18 cellular contexts compared by ENCODE assay signal in genomic region chr1:168261390-168261789, GRCh38. TPM values are rescaled to one million over a fixed set of nuclear protein-coding genes. Genes with fewer than 3 reads are reported as not detected.
A peak's percentile ranks its signal among the peaks of the same experiment; 100 is the strongest.
DNase-seq lines count a peak whose midpoint lies in the region; ATAC-seq and TF ChIP-seq lines count a peak whose summit lies in the region.
"Had no signal": no experiment of that assay in that cellular context is flagged by ENCODE, and none has a peak within 500 bp of the region (broad histone marks: within the 10 kb centered on the region; RNA-seq: fewer than 3 reads in every experiment).

No MANE protein-coding gene starts in this region.

- DNase-seq in left ventricle myocardium inferior: no peak
- no peak for DNase-seq in Right ventricle myocardium superior
- peak; percentile 8 for DNase-seq in brain microvascular endothelial cell
- peak; percentile 46 for DNase-seq in hepatic stellate cell (ENCODE audit: low spot score)
- no peak for DNase-seq in aorta
- DNase-seq in GM20000 (ENCODE audit: low spot score): no peak
- DNase-seq in prostate gland (ENCODE audit: low spot score): no peak
- no peak for DNase-seq in NCI-H2171 (lab: John Stamatoyannopoulos, UW)
- DNase-seq: ACHN, adrenal gland, DMS79, erythroblast, NCI-H1436, NCI-H69, WERI-Rb-1 had no signal

- H3K36me3 ChIP-seq in left ventricle myocardium inferior (peaks cover 9% of the 10 kb centered on the region), brain microvascular endothelial cell (replicated peaks) (no peaks in the 10 kb centered on the region), aorta (ENCODE audit: control insufficient read depth in 1 of 2, insufficient read depth in 2 of 2, low read length in 1 of 2) (no peaks in the 10 kb centered on the region), prostate gland (no peaks in the 10 kb centered on the region)
- H3K36me3 ChIP-seq: adrenal gland, SJSA1, WERI-Rb-1 had no signal

- peak overlapping the region; percentile 4 for H3K4me3 ChIP-seq in left ventricle myocardium inferior
- H3K4me3 ChIP-seq in brain microvascular endothelial cell (ENCODE audit: low read depth, low read length): no peak overlapping the region
- no peak overlapping the region for H3K4me3 ChIP-seq in aorta (ENCODE audit: low read length in 2 of 2)
- H3K4me3 ChIP-seq in prostate gland: no peak overlapping the region
- H3K4me3 ChIP-seq: adrenal gland, SJSA1 had no signal

- peak overlapping the region; percentile 34 for H3K27ac ChIP-seq in left ventricle myocardium inferior (replicated peaks)
- H3K27ac ChIP-seq in brain microvascular endothelial cell: peak overlapping the region; percentile 38
- peak overlapping the region; percentile 67 to 95 for H3K27ac ChIP-seq in aorta (ENCODE audit: low read depth in 1 of 2, low read length in 2 of 2)
- no peak overlapping the region for H3K27ac ChIP-seq in prostate gland
- H3K27ac ChIP-seq: neutrophil, SJSA1, WERI-Rb-1 had no signal

- intact Hi-C loops in left ventricle myocardium inferior (cut with micrococcal nuclease): no loop called here
- intact Hi-C loops in Right ventricle myocardium superior (cut with DNase I): no loop called here
- intact Hi-C loops in aorta (cut with DNase I): loop anchor here in 1 of 2 donors (5.0 kb wide), 1 partner anchor 34 kb away; the partner anchor contains the start of gene SFT2D2
- intact Hi-C loops in prostate gland (cut with DNase I): no loop called here

- WGBS in aorta, 2 donors: 3 to 5% methylated on average over 2 of the region's 2 CpGs
- WGBS in prostate gland: 60% methylated on average over 2 of the region's 2 CpGs

- H3K27me3 ChIP-seq in left ventricle myocardium inferior (ENCODE audit: low read depth): no peaks in the 10 kb centered on the region
- H3K27me3 ChIP-seq in brain microvascular endothelial cell (replicated peaks): no peaks in the 10 kb centered on the region
- no peaks in the 10 kb centered on the region for H3K27me3 ChIP-seq in aorta (ENCODE audit: control insufficient read depth in 1 of 2, insufficient read depth in 2 of 2, low read length in 1 of 2)
- H3K27me3 ChIP-seq in prostate gland (replicated peaks; ENCODE audit: insufficient read depth): no peaks in the 10 kb centered on the region
- H3K27me3 ChIP-seq: adrenal gland, neutrophil, SJSA1 had no signal

- TF ChIP-seq POLR2A in prostate gland (IDR thresholded peaks at IDR 0.05): no peak

- H3K4me1 ChIP-seq in left ventricle myocardium inferior: peaks cover 19% of the 10 kb centered on the region
- H3K4me1 ChIP-seq in aorta (ENCODE audit: control insufficient read depth in 1 of 2, insufficient read depth in 2 of 2, low read length in 2 of 2): peaks cover 4 to 11% of the 10 kb centered on the region in 2 donors
- no peaks in the 10 kb centered on the region for H3K4me1 ChIP-seq in prostate gland (replicated peaks)
- H3K4me1 ChIP-seq: SJSA1 had no signal

- peaks cover 11% of the 10 kb centered on the region for H3K9me3 ChIP-seq in left ventricle myocardium inferior (replicated peaks)
- H3K9me3 ChIP-seq in aorta (ENCODE audit: control insufficient read depth, low read length): no peaks in the 10 kb centered on the region
- H3K9me3 ChIP-seq in prostate gland: no peaks in the 10 kb centered on the region
- H3K9me3 ChIP-seq: neutrophil, SJSA1 had no signal

- ATAC-seq in Right ventricle myocardium superior (ENCODE audit: poor library complexity) (no peak), aorta (ENCODE audit: low FRiP score) (peak; percentile 59)
- ATAC-seq: HCT116 had no signal

- in situ Hi-C loops in brain microvascular endothelial cell (cut with HindIII; ENCODE audit: low pct_ligation_motif_present, low sequenced_read_pairs): no loop called here

- no peak for TF ChIP-seq CTCF in left ventricle myocardium inferior (IDR thresholded peaks at IDR 0.05; ENCODE audit: borderline replicate concordance)
- no peak for TF ChIP-seq CTCF in brain microvascular endothelial cell (IDR thresholded peaks at IDR 0.05; ENCODE audit: low read depth, low read length, missing control alignments)
- TF ChIP-seq CTCF in GM20000 (IDR thresholded peaks at IDR 0.05; ENCODE audit: extremely low read depth, missing control alignments): no peak
- TF ChIP-seq CTCF in prostate gland (IDR thresholded peaks at IDR 0.05): no peak

RNA-seq across cellular contexts. Expression of gene TBX19, which starts 19.3 kb away (rescaled TPM):
- total RNA-seq in left ventricle myocardium inferior: 0.33 TPM
- total RNA-seq in Right ventricle myocardium superior: 0.40 TPM
- 1 to 10 TPM; 4.1 to 8.8 TPM for total RNA-seq in aorta
- polyA plus RNA-seq in aorta: 1 to 10 TPM in 1 of 2 donors, under 1 TPM in 1; 0.50 to 5.6 TPM
- total RNA-seq in prostate gland: 1 to 10 TPM; 1.9 to 3.8 TPM

RNA-seq across cellular contexts. Expression of gene SFT2D2, which starts 35.6 kb away (rescaled TPM):
- total RNA-seq in left ventricle myocardium inferior: 13.3 TPM
- 13.7 TPM for total RNA-seq in Right ventricle myocardium superior
- total RNA-seq in aorta: 100 to 1,000 TPM in 1 of 2 donors, 10 to 100 TPM in 1; 94.6 to 107 TPM
- 10 to 100 TPM in 1 of 2 donors, 1 to 10 TPM in 1; 5.3 to 11.4 TPM for polyA plus RNA-seq in aorta
- total RNA-seq in prostate gland: 10 to 100 TPM; 44.1 to 76.8 TPM

Comparison
In these comparisons a context has a peak if more than half of its experiments do, and no peak if none do; other contexts are left out.
1. DNase-seq: peak in brain microvascular endothelial cell (single experiment) and hepatic stellate cell (single experiment); none in left ventricle myocardium inferior (single experiment), Right ventricle myocardium superior (single experiment), aorta (0 of 2), GM20000 (single experiment), prostate gland (single experiment) and NCI-H2171 (single experiment).
2. H3K27ac ChIP-seq: peak in left ventricle myocardium inferior (single experiment), brain microvascular endothelial cell (single experiment) and aorta (2 of 2); none in prostate gland (0 of 2).